In genomic region chr16:6484931-6485330, GRCh38 we compare ENCODE assay signal across 17 cellular contexts.
A peak's percentile ranks its signal among the peaks of the same experiment; 100 is the strongest.
DNase-seq lines count a peak whose midpoint lies in the region; FAIRE-seq and TF ChIP-seq lines count a peak whose summit lies in the region.
"Had no signal": no experiment of that assay in that cellular context is flagged by ENCODE, and none has a peak within 500 bp of the region (broad histone marks: within the 10 kb centered on the region; RNA-seq: fewer than 3 reads in every experiment).

No MANE protein-coding gene starts in this region.

- H3K27me3 Mint-ChIP-seq in astrocyte (ENCODE audit: low read depth, unreplicated experiment): peaks cover 14% of the 10 kb centered on the region
- H3K27me3 Mint-ChIP-seq in activated T-helper 1 cell treated with anti-CD3 and anti-CD28 coated beads, Interleukin-12 subunit alpha, Interleukin-12 subunit beta, Interleukin-2, Interleukin-4 antibody, amounts not matched to agents 30 ng/mL and 10 ng/mL and 1 ng/mL, durations not matched to agents 14 hours and 24 hours and 36 hours (ENCODE audit: insufficient read depth): peaks cover 3% of the 10 kb centered on the region

- no peaks in the 10 kb centered on the region for H3K36me3 Mint-ChIP-seq in astrocyte (ENCODE audit: low read depth, unreplicated experiment)
- no peaks in the 10 kb centered on the region for H3K36me3 Mint-ChIP-seq in activated T-helper 1 cell treated with anti-CD3 and anti-CD28 coated beads, Interleukin-12 subunit alpha, Interleukin-12 subunit beta, Interleukin-2, Interleukin-4 antibody, amounts not matched to agents 30 ng/mL and 10 ng/mL and 1 ng/mL, durations not matched to agents 14 hours and 24 hours and 36 hours (ENCODE audit: low read depth)

- peaks cover 11% of the 10 kb centered on the region for H3K4me1 Mint-ChIP-seq in astrocyte (ENCODE audit: low read depth, unreplicated experiment)
- H3K4me1 Mint-ChIP-seq in activated T-helper 1 cell treated with anti-CD3 and anti-CD28 coated beads, Interleukin-12 subunit alpha, Interleukin-12 subunit beta, Interleukin-2, Interleukin-4 antibody, amounts not matched to agents 30 ng/mL and 10 ng/mL and 1 ng/mL, durations not matched to agents 14 hours and 24 hours and 36 hours (ENCODE audit: low read depth): no peaks in the 10 kb centered on the region

- no peak for FAIRE-seq in astrocyte (lab: Jason Lieb, UNC)
- FAIRE-seq: G401.6 had no signal

- TF ChIP-seq CTCF in astrocyte (IDR thresholded peaks at IDR 0.05; ENCODE audit: insufficient read depth, low read depth, low read length) (no peak), esophagus muscularis mucosa (IDR thresholded peaks at IDR 0.05) (no peak), tibial nerve (IDR thresholded peaks at IDR 0.05) (no peak)

- intact Hi-C loops in esophagus muscularis mucosa (cut with DNase I): no loop called here
- intact Hi-C loops in activated T-helper 1 cell treated with anti-CD3 and anti-CD28 coated beads, Interleukin-12 subunit alpha, Interleukin-12 subunit beta, Interleukin-2, Interleukin-4 antibody, amounts not matched to agents 30 ng/mL and 10 ng/mL and 1 ng/mL, durations not matched to agents 14 hours and 24 hours and 36 hours (cut with micrococcal nuclease): no loop called here

- H4K20me1 ChIP-seq in astrocyte (ENCODE audit: insufficient read depth, low read length): no peaks in the 10 kb centered on the region

- H3K4me3 Mint-ChIP-seq in astrocyte (ENCODE audit: unreplicated experiment): no peak overlapping the region
- no peak overlapping the region for H3K4me3 Mint-ChIP-seq in activated T-helper 1 cell treated with anti-CD3 and anti-CD28 coated beads, Interleukin-12 subunit alpha, Interleukin-12 subunit beta, Interleukin-2, Interleukin-4 antibody, amounts not matched to agents 30 ng/mL and 10 ng/mL and 1 ng/mL, durations not matched to agents 14 hours and 24 hours and 36 hours

- no peak for TF ChIP-seq POLR2A in esophagus muscularis mucosa (IDR thresholded peaks at IDR 0.05; ENCODE audit: low read depth)
- no peak for TF ChIP-seq POLR2A in tibial nerve (IDR thresholded peaks at IDR 0.05)

- H3K36me3 ChIP-seq in astrocyte (ENCODE audit: insufficient read depth, low read length) (no peaks in the 10 kb centered on the region), esophagus muscularis mucosa (no peaks in the 10 kb centered on the region), tibial nerve (no peaks in the 10 kb centered on the region)

- H3K27ac Mint-ChIP-seq in astrocyte (ENCODE audit: unreplicated experiment): peak overlapping the region; percentile 62
- H3K27ac Mint-ChIP-seq in activated T-helper 1 cell treated with anti-CD3 and anti-CD28 coated beads, Interleukin-12 subunit alpha, Interleukin-12 subunit beta, Interleukin-2, Interleukin-4 antibody, amounts not matched to agents 30 ng/mL and 10 ng/mL and 1 ng/mL, durations not matched to agents 14 hours and 24 hours and 36 hours: no peak overlapping the region

- no peak overlapping the region for H3K4me3 ChIP-seq in astrocyte (ENCODE audit: insufficient read depth, low read depth, low read length)
- H3K4me3 ChIP-seq in esophagus muscularis mucosa: no peak overlapping the region
- H3K4me3 ChIP-seq in tibial nerve: no peak overlapping the region

- TF ChIP-seq EP300 in esophagus muscularis mucosa (IDR thresholded peaks at IDR 0.05) (no peak), tibial nerve (IDR thresholded peaks at IDR 0.05) (no peak)

- H3K27me3 ChIP-seq in astrocyte (ENCODE audit: insufficient read depth, low read length) (peaks cover 5% of the 10 kb centered on the region), esophagus muscularis mucosa (peaks cover 0 to 24% (median 0%) of the 10 kb centered on the region in 4 donors), tibial nerve (peaks cover 0 to 4% of the 10 kb centered on the region in 2 donors)

- no peaks in the 10 kb centered on the region for H3K9me3 Mint-ChIP-seq in astrocyte (ENCODE audit: unreplicated experiment)
- peaks cover 5% of the 10 kb centered on the region for H3K9me3 Mint-ChIP-seq in activated T-helper 1 cell treated with anti-CD3 and anti-CD28 coated beads, Interleukin-12 subunit alpha, Interleukin-12 subunit beta, Interleukin-2, Interleukin-4 antibody, amounts not matched to agents 30 ng/mL and 10 ng/mL and 1 ng/mL, durations not matched to agents 14 hours and 24 hours and 36 hours

- DNase-seq in DMS79 treated with DMSO at 0.1 percent for 48 hours (lab: John Stamatoyannopoulos, UW) (peak; percentile 4), DMS79 (lab: John Stamatoyannopoulos, UW) (no peak), astrocyte (ENCODE audit: low read depth) (no peak), esophagus muscularis mucosa (ENCODE audit: extremely low spot score) (peak; percentile 42), putamen (ENCODE audit: low spot score) (peak; percentile 24), tibial nerve (ENCODE audit: low spot score in 2 of 2) (no peak)
- DNase-seq in activated CD4-positive, alpha-beta T cell treated with anti-CD3 and anti-CD28 coated beads for 48 hours: no peak
- DNase-seq in activated T-helper 1 cell treated with anti-CD3 and anti-CD28 coated beads, Interleukin-12 subunit alpha, Interleukin-12 subunit beta, Interleukin-2, Interleukin-4 antibody, amounts not matched to agents 30 ng/mL and 10 ng/mL and 1 ng/mL, durations not matched to agents 14 hours and 24 hours and 36 hours (ENCODE audit: low spot score): no peak
- DNase-seq: AML-193; DND-41; NCI-H1694 treated with DMSO at 0.1 percent for 48 hours; NCI-H524 treated with DMSO at 0.1 percent for 48 hours; NK-92 treated with Interleukin-12 subunit alpha and Interleukin-12 subunit beta, amount 100 ng/mL, for 24 hours; SHP77 had no signal

- no peak overlapping the region for H3K4me2 ChIP-seq in astrocyte (ENCODE audit: low read length)

- no peak overlapping the region for H3K9ac ChIP-seq in astrocyte (ENCODE audit: low read length)

- no peaks in the 10 kb centered on the region for H3K9me3 ChIP-seq in astrocyte (ENCODE audit: insufficient read depth, low read depth, low read length)
- H3K9me3 ChIP-seq in esophagus muscularis mucosa: no peaks in the 10 kb centered on the region
- H3K9me3 ChIP-seq in tibial nerve: no peaks in the 10 kb centered on the region

- H2AFZ ChIP-seq in astrocyte (ENCODE audit: low read depth, low read length): no peak overlapping the region

- no peaks in the 10 kb centered on the region for H3K79me2 ChIP-seq in astrocyte (ENCODE audit: insufficient read depth, low read length)

- H3K4me1 ChIP-seq in astrocyte (ENCODE audit: insufficient read depth, low read length): no peaks in the 10 kb centered on the region
- no peaks in the 10 kb centered on the region for H3K4me1 ChIP-seq in esophagus muscularis mucosa
- peaks cover 0 to 17% (median 0%) of the 10 kb centered on the region in 4 donors for H3K4me1 ChIP-seq in tibial nerve

- no peak overlapping the region for H3K27ac ChIP-seq in astrocyte (ENCODE audit: low read depth, low read length)
- H3K27ac ChIP-seq in esophagus muscularis mucosa (replicated peaks in 1 of 4): no peak overlapping the region
- no peak overlapping the region for H3K27ac ChIP-seq in tibial nerve
- H3K27ac ChIP-seq: 22Rv1, C4-2B had no signal

- WGBS in esophagus muscularis mucosa: 26% methylated on average over 2 of the region's 2 CpGs
- 7 to 15% methylated on average over 2 of the region's 2 CpGs for WGBS in tibial nerve, 2 donors

Comparison
In these comparisons a context has a peak if more than half of its experiments do, and no peak if none do; other contexts are left out.
1. DNase-seq: peak in DMS79 treated with DMSO at 0.1 percent for 48 hours (single experiment), esophagus muscularis mucosa (single experiment) and putamen (single experiment); none in DMS79 (single experiment), astrocyte (single experiment), activated CD4-positive, alpha-beta T cell treated with anti-CD3 and anti-CD28 coated beads for 48 hours (single experiment), tibial nerve (0 of 2) and activated T-helper 1 cell treated with anti-CD3 and anti-CD28 coated beads, Interleukin-12 subunit alpha, Interleukin-12 subunit beta, Interleukin-2, Interleukin-4 antibody, amounts not matched to agents 30 ng/mL and 10 ng/mL and 1 ng/mL, durations not matched to agents 14 hours and 24 hours and 36 hours (single experiment).